Comparison of ENCODE assay signal across 16 cellular contexts in the genomic region with DNA sequence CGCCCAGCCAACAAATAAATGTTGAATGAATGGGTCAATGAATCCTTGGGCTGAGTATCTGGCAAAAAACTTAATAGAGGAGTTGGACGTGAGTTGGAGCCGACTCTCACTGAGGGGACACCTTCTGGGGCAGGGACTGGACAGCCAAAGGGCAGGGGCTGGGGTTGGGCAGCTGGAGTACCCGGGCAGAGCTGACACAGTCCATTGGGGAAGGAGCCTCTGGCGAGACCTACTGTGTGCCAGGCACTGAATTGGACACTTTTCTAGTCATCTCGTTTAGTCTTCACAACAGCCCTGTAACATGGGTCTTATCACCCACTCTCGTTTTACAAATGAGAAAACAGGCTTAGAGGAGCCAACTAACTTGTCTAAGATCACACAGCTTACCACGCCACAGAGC. TPM values are rescaled to one million over a fixed set of nuclear protein-coding genes. Genes with fewer than 3 reads are reported as not detected.
A peak's percentile ranks its signal among the peaks of the same experiment; 100 is the strongest.
DNase-seq lines count a peak whose midpoint lies in the region; ATAC-seq lines count a peak whose summit lies in the region.
"Had no signal": no experiment of that assay in that cellular context is flagged by ENCODE, and none has a peak within 500 bp of the region (broad histone marks: within the 10 kb centered on the region; RNA-seq: fewer than 3 reads in every experiment).

No MANE protein-coding gene starts in this region.

- no peak overlapping the region for H3K4me3 Mint-ChIP-seq in activated CD4-positive, alpha-beta T cell treated with anti-CD3 and anti-CD28 coated beads, Interleukin-2, amount 10 ng/mL, durations not matched to agents 7 days and 5 days
- no peak overlapping the region for H3K4me3 Mint-ChIP-seq in T-cell
- H3K4me3 Mint-ChIP-seq in stimulated activated effector memory CD8-positive, alpha-beta T cell treated with anti-CD3 and anti-CD28 coated beads, Interleukin-12 subunit alpha, Interleukin-12 subunit beta, amount 100 ng/mL, for 72 hours, result no peak overlapping the region
- H3K4me3 Mint-ChIP-seq: B cell, H9 had no signal

- DNase-seq in activated CD4-positive, alpha-beta T cell treated with anti-CD3 and anti-CD28 coated beads, Interleukin-2, amount 10 ng/mL, durations not matched to agents 7 days and 5 days, result no peak
- DNase-seq in activated CD4-positive, alpha-beta T cell treated with anti-CD3 and anti-CD28 coated beads for 4 hours, result no peak
- no peak for DNase-seq in T-cell
- DNase-seq in mesenteric fat pad (ENCODE audit: low spot score), result peak; percentile 69
- DNase-seq in stimulated activated effector memory CD8-positive, alpha-beta T cell treated with anti-CD3 and anti-CD28 coated beads, Interleukin-12 subunit alpha, Interleukin-12 subunit beta, amount 100 ng/mL, for 72 hours (ENCODE audit: low spot score in 2 of 2), result no peak
- DNase-seq in cerebellum (ENCODE audit: low spot score), result no peak
- no peak for DNase-seq in NCI-H187 treated with DMSO at 0.1 percent for 48 hours (lab: John Stamatoyannopoulos, UW)
- DNase-seq: DMS 273 treated with DMSO at 0.1 percent for 48 hours, DND-41, H9, NCI-H1105 treated with DMSO at 0.1 percent for 48 hours, NCI-H1694 had no signal

- POLR2A ChIA-PET in activated CD4-positive, alpha-beta T cell treated with anti-CD3 and anti-CD28 coated beads, Interleukin-2, amount 10 ng/mL, durations not matched to agents 7 days and 5 days (lab: Charles Lee), result no interaction called here
- POLR2A ChIA-PET in T-cell (lab: Charles Lee), result no interaction called here

- no peaks in the 10 kb centered on the region for H3K27me3 Mint-ChIP-seq in activated CD4-positive, alpha-beta T cell treated with anti-CD3 and anti-CD28 coated beads, Interleukin-2, amount 10 ng/mL, durations not matched to agents 7 days and 5 days
- H3K27me3 Mint-ChIP-seq in T-cell, result no peaks in the 10 kb centered on the region
- H3K27me3 Mint-ChIP-seq: B cell had no signal

- H3K27ac Mint-ChIP-seq in activated CD4-positive, alpha-beta T cell treated with anti-CD3 and anti-CD28 coated beads, Interleukin-2, amount 10 ng/mL, durations not matched to agents 7 days and 5 days, result peak overlapping the region; percentile 70
- peak overlapping the region; percentile 75 to 78 for H3K27ac Mint-ChIP-seq in T-cell
- peak overlapping the region; percentile 8 for H3K27ac Mint-ChIP-seq in stimulated activated effector memory CD8-positive, alpha-beta T cell treated with anti-CD3 and anti-CD28 coated beads, Interleukin-12 subunit alpha, Interleukin-12 subunit beta, amount 100 ng/mL, for 72 hours

- no peaks in the 10 kb centered on the region for H3K9me3 Mint-ChIP-seq in activated CD4-positive, alpha-beta T cell treated with anti-CD3 and anti-CD28 coated beads, Interleukin-2, amount 10 ng/mL, durations not matched to agents 7 days and 5 days
- H3K9me3 Mint-ChIP-seq in T-cell, result no peaks in the 10 kb centered on the region
- no peaks in the 10 kb centered on the region for H3K9me3 Mint-ChIP-seq in stimulated activated effector memory CD8-positive, alpha-beta T cell treated with anti-CD3 and anti-CD28 coated beads, Interleukin-12 subunit alpha, Interleukin-12 subunit beta, amount 100 ng/mL, for 72 hours

- ATAC-seq in T-cell (replicated peaks in 1 of 4) (no peak), GM21528 (IDR thresholded peaks at IDR 0.05; ENCODE audit: low FRiP score, unreplicated experiment) (no peak)
- no peak for ATAC-seq in stimulated activated effector memory CD8-positive, alpha-beta T cell treated with anti-CD3 and anti-CD28 coated beads, Interleukin-12 subunit alpha, Interleukin-12 subunit beta, amount 100 ng/mL, for 72 hours
- ATAC-seq: Right ventricle myocardium inferior had no signal

- peaks cover 77% of the 10 kb centered on the region for H3K4me1 Mint-ChIP-seq in activated CD4-positive, alpha-beta T cell treated with anti-CD3 and anti-CD28 coated beads, Interleukin-2, amount 10 ng/mL, durations not matched to agents 7 days and 5 days
- H3K4me1 Mint-ChIP-seq in T-cell, result peaks cover 65 to 82% (median 68%) of the 10 kb centered on the region in 3 donors
- peaks cover 67% of the 10 kb centered on the region for H3K4me1 Mint-ChIP-seq in stimulated activated effector memory CD8-positive, alpha-beta T cell treated with anti-CD3 and anti-CD28 coated beads, Interleukin-12 subunit alpha, Interleukin-12 subunit beta, amount 100 ng/mL, for 72 hours

- peaks cover 1% of the 10 kb centered on the region for H3K36me3 Mint-ChIP-seq in activated CD4-positive, alpha-beta T cell treated with anti-CD3 and anti-CD28 coated beads, Interleukin-2, amount 10 ng/mL, durations not matched to agents 7 days and 5 days (ENCODE audit: low read depth)
- no peaks in the 10 kb centered on the region for H3K36me3 Mint-ChIP-seq in T-cell
- H3K36me3 Mint-ChIP-seq in stimulated activated effector memory CD8-positive, alpha-beta T cell treated with anti-CD3 and anti-CD28 coated beads, Interleukin-12 subunit alpha, Interleukin-12 subunit beta, amount 100 ng/mL, for 72 hours, result peaks cover 29% of the 10 kb centered on the region

- CTCF ChIA-PET in activated CD4-positive, alpha-beta T cell treated with anti-CD3 and anti-CD28 coated beads, Interleukin-2, amount 10 ng/mL, durations not matched to agents 7 days and 5 days (lab: Charles Lee), result interaction anchor here (0.9 to 4.0 kb wide), 5 partner anchors 9 to 98 kb away, joined by 3 to 16 read pairs (median 7); partner anchors contain the start of gene MAPK14
- CTCF ChIA-PET in T-cell (lab: Charles Lee), result no interaction called here

RNA-seq across cellular contexts. Expression of gene MAPK13, which starts 4.7 kb away (rescaled TPM):
- total RNA-seq in activated CD4-positive, alpha-beta T cell treated with anti-CD3 and anti-CD28 coated beads, Interleukin-2, amount 10 ng/mL, durations not matched to agents 7 days and 5 days, result 10 to 100 TPM; 29.3 to 29.9 TPM
- total RNA-seq in T-cell, result 10 to 100 TPM; 38.2 to 45.6 (median 44.1) TPM
- total RNA-seq in mesenteric fat pad, result 12.2 TPM
- total RNA-seq in cerebellum, result 3.5 TPM
- total RNA-seq: SK-MEL-5 had no signal

Comparison
In these comparisons a context has a peak if more than half of its experiments do, and no peak if none do; other contexts are left out.
1. H3K27ac Mint-ChIP-seq: peak in every context shown above with its lines; median percentile 76 in T-cell; 70 in activated CD4-positive, alpha-beta T cell treated with anti-CD3 and anti-CD28 coated beads, Interleukin-2, amount 10 ng/mL, durations not matched to agents 7 days and 5 days; 8 in stimulated activated effector memory CD8-positive, alpha-beta T cell treated with anti-CD3 and anti-CD28 coated beads, Interleukin-12 subunit alpha, Interleukin-12 subunit beta, amount 100 ng/mL, for 72 hours.